18 cellular contexts compared by ENCODE assay signal in the genomic region with DNA sequence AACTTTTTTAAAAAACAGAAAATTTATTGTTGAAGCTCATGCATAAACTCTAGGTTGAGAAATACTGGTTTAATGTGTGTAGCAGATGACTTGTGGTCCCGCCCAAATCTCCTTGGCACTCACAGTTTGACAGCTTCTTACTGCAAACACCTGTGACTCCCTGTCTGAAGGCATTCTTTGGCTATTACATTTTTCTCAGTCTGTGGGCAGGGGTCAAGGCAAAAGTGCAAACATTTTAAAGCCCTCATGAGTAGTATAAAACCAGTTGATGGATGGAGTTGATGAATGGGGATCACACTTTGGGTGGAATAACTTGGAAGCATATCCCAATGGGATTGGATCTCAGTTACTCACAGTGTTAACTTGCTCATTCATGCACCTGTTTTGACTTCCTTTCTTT.
"Had no signal": no experiment of that assay in that cellular context is flagged by ENCODE, and none has a peak within 500 bp of the region (broad histone marks: within the 10 kb centered on the region; RNA-seq: fewer than 3 reads in every experiment).

No MANE protein-coding gene starts in this region.

- H3K4me3 ChIP-seq: coronary artery, heart left ventricle, right atrium auricular region, sigmoid colon, suprapubic skin, thyroid gland had no signal

- H3K4me3 Mint-ChIP-seq: endodermal cell; naive thymus-derived CD8-positive, alpha-beta T cell; type B pancreatic cell had no signal

- DNase-seq: effector CD4-positive, alpha-beta T cell; endodermal cell; heart left ventricle; hippocampal formation; kidney glomerular epithelial cell; mammary epithelial cell; naive thymus-derived CD8-positive, alpha-beta T cell; posterior cingulate gyrus; sigmoid colon; small intestine; stimulated activated CD4-positive, alpha-beta T cell treated with anti-CD3 and anti-CD28 coated beads, Interleukin-12 subunit alpha, Interleukin-12 subunit beta, amount 100 ng/mL, for 4 hours; stimulated activated naive CD8-positive, alpha-beta T cell treated with anti-CD3 and anti-CD28 coated beads, Interleukin-15, Interleukin-2, amounts not matched to agents 100 U/mL and 50 U/mL, for 24 hours; thyroid gland had no signal

- H3K4me1 Mint-ChIP-seq: naive thymus-derived CD8-positive, alpha-beta T cell had no signal

- H3K36me3 Mint-ChIP-seq: naive thymus-derived CD8-positive, alpha-beta T cell had no signal

- ATAC-seq: heart left ventricle; left lobe of liver; naive thymus-derived CD8-positive, alpha-beta T cell; stimulated activated naive CD8-positive, alpha-beta T cell treated with anti-CD3 and anti-CD28 coated beads, Interleukin-15, Interleukin-2, amounts not matched to agents 100 U/mL and 50 U/mL, for 24 hours had no signal

- H3K27me3 Mint-ChIP-seq: naive thymus-derived CD8-positive, alpha-beta T cell; type B pancreatic cell had no signal

- H3K9me3 Mint-ChIP-seq: endodermal cell had no signal

- H3K27ac Mint-ChIP-seq: endodermal cell; naive thymus-derived CD8-positive, alpha-beta T cell; type B pancreatic cell had no signal
